12 cellular contexts compared by ENCODE assay signal in genomic region chr9:14238518-14238917, GRCh38.
DNase-seq lines count a peak whose midpoint lies in the region; ATAC-seq and TF ChIP-seq lines count a peak whose summit lies in the region.
"Had no signal": no experiment of that assay in that cellular context is flagged by ENCODE, and none has a peak within 500 bp of the region (broad histone marks: within the 10 kb centered on the region; RNA-seq: fewer than 3 reads in every experiment).

No MANE protein-coding gene starts in this region.

- peaks cover 0 to 73% (median 47%) of the 10 kb centered on the region in 4 donors for H3K4me1 ChIP-seq in sigmoid colon

- TF ChIP-seq CTCF in WTC11 (IDR thresholded peaks at IDR 0.05): no peak
- TF ChIP-seq CTCF in sigmoid colon (IDR thresholded peaks at IDR 0.05): no peak

- no peaks in the 10 kb centered on the region for H3K9me3 ChIP-seq in sigmoid colon

- TF ChIP-seq POLR2A in sigmoid colon (IDR thresholded peaks at IDR 0.05): no peak

- peak; percentile 92 for ATAC-seq in WTC11
- ATAC-seq in GM19035 (IDR thresholded peaks at IDR 0.05; ENCODE audit: unreplicated experiment): no peak

- H3K27me3 Mint-ChIP-seq in WTC11 (ENCODE audit: low read depth): no peaks in the 10 kb centered on the region

- no peaks in the 10 kb centered on the region for H3K9me3 Mint-ChIP-seq in WTC11
- H3K9me3 Mint-ChIP-seq: activated naive CD4-positive, alpha-beta T cell treated with anti-CD3 and anti-CD28 coated beads, Interleukin-2, amount 50 U/mL, for 24 hours had no signal

- intact Hi-C loops in sigmoid colon (cut with DNase I): no loop called here

- H3K4me1 Mint-ChIP-seq in WTC11: peaks cover 58% of the 10 kb centered on the region
- H3K4me1 Mint-ChIP-seq: activated naive CD4-positive, alpha-beta T cell treated with anti-CD3 and anti-CD28 coated beads, Interleukin-2, amount 50 U/mL, for 24 hours had no signal

- H3K36me3 Mint-ChIP-seq in WTC11: no peaks in the 10 kb centered on the region
- H3K36me3 Mint-ChIP-seq: activated naive CD4-positive, alpha-beta T cell treated with anti-CD3 and anti-CD28 coated beads, Interleukin-2, amount 50 U/mL, for 24 hours had no signal

- H3K4me3 ChIP-seq in sigmoid colon: no peak overlapping the region
- H3K4me3 ChIP-seq: skin epidermis had no signal

- H3K4me3 Mint-ChIP-seq in WTC11: no peak overlapping the region
- H3K4me3 Mint-ChIP-seq: activated naive CD4-positive, alpha-beta T cell treated with anti-CD3 and anti-CD28 coated beads, Interleukin-2, amount 50 U/mL, for 24 hours had no signal

- peak; percentile 67 for DNase-seq in HT-29 (ENCODE audit: low spot score)
- no peak for DNase-seq in WTC11 (ENCODE audit: low spot score)
- peak; percentile 31 for DNase-seq in iPS-NIHi11 (ENCODE audit: low spot score)
- no peak for DNase-seq in sigmoid colon
- no peak for DNase-seq in NCI-H1436 treated with DMSO at 0.1 percent for 48 hours (lab: John Stamatoyannopoulos, UW)
- DNase-seq in OCI-M2 (lab: John Stamatoyannopoulos, UW; ENCODE audit: unreplicated experiment): no peak
- DNase-seq in NCI-H446 treated with DMSO at 0.1 percent for 48 hours (lab: John Stamatoyannopoulos, UW): no peak
- DNase-seq: DND-41, NCI-H187 treated with DMSO at 0.1 percent for 48 hours had no signal

- TF ChIP-seq EP300 in sigmoid colon (IDR thresholded peaks at IDR 0.05): no peak

- H3K27ac ChIP-seq in sigmoid colon: peak overlapping the region in 3 of 4 donors; percentile 24 to 51 (median 46)

- peak overlapping the region; percentile 51; the same call in 1 of the 2 replicates for H3K27ac Mint-ChIP-seq in WTC11
- H3K27ac Mint-ChIP-seq: activated naive CD4-positive, alpha-beta T cell treated with anti-CD3 and anti-CD28 coated beads, Interleukin-2, amount 50 U/mL, for 24 hours had no signal

- CTCF ChIA-PET in WTC11 (lab: Charles Lee): no interaction called here

- H3K27me3 ChIP-seq in sigmoid colon: no peaks in the 10 kb centered on the region

- no peaks in the 10 kb centered on the region for H3K36me3 ChIP-seq in sigmoid colon

- POLR2A ChIA-PET in WTC11 (lab: Charles Lee): no interaction called here

- WGBS in sigmoid colon, 2 donors: 54 to 62% methylated on average over 4 of the region's 4 CpGs

TF ChIP-seq in WTC11, 78 proteins besides CTCF, POLR2A, EP300 and RAD21:
- TF ChIP-seq E2F5 (CRISPR knock-in tag; IDR thresholded peaks at IDR 0.05): no peak
- no peak for TF ChIP-seq TP53 (CRISPR knock-in tag; IDR thresholded peaks at IDR 0.05)
- no peak for TF ChIP-seq RORB (CRISPR knock-in tag; IDR thresholded peaks at IDR 0.05)
- TF ChIP-seq MYBL2 (CRISPR knock-in tag; IDR thresholded peaks at IDR 0.05): no peak
- TF ChIP-seq, protein P1, sequence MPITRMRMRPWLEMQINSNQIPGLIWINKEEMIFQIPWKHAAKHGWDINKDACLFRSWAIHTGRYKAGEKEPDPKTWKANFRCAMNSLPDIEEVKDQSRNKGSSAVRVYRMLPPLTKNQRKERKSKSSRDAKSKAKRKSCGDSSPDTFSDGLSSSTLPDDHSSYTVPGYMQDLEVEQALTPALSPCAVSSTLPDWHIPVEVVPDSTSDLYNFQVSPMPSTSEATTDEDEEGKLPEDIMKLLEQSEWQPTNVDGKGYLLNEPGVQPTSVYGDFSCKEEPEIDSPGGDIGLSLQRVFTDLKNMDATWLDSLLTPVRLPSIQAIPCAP (CRISPR knock-in tag; IDR thresholded peaks at IDR 0.05): no peak
- TF ChIP-seq FOXK1 (CRISPR knock-in tag; IDR thresholded peaks at IDR 0.05): no peak
- TF ChIP-seq NR1H2 (CRISPR knock-in tag; IDR thresholded peaks at IDR 0.05): no peak
- TF ChIP-seq RELA (CRISPR knock-in tag; IDR thresholded peaks at IDR 0.05; ENCODE audit: borderline replicate concordance): no peak
- TF ChIP-seq, protein P2, sequence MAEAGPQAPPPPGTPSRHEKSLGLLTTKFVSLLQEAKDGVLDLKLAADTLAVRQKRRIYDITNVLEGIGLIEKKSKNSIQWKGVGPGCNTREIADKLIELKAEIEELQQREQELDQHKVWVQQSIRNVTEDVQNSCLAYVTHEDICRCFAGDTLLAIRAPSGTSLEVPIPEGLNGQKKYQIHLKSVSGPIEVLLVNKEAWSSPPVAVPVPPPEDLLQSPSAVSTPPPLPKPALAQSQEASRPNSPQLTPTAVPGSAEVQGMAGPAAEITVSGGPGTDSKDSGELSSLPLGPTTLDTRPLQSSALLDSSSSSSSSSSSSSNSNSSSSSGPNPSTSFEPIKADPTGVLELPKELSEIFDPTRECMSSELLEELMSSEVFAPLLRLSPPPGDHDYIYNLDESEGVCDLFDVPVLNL (CRISPR knock-in tag; IDR thresholded peaks at IDR 0.05; ENCODE audit: borderline replicate concordance, low read depth): no peak
- TF ChIP-seq OVOL2 (CRISPR knock-in tag; IDR thresholded peaks at IDR 0.05; ENCODE audit: borderline replicate concordance): no peak

Comparison
In these comparisons a context has a peak if more than half of its experiments do, and no peak if none do; other contexts are left out.
1. DNase-seq: peak in HT-29 (single experiment) and iPS-NIHi11 (single experiment); none in WTC11 (single experiment), sigmoid colon (single experiment), NCI-H1436 treated with DMSO at 0.1 percent for 48 hours (single experiment), OCI-M2 (single experiment) and NCI-H446 treated with DMSO at 0.1 percent for 48 hours (single experiment).